ENCODE assay signal across 24 cellular contexts in genomic region chr12:111904438-111904837, GRCh38.
"Had no signal": no experiment of that assay in that cellular context is flagged by ENCODE, and none has a peak within 500 bp of the region (broad histone marks: within the 10 kb centered on the region; RNA-seq: fewer than 3 reads in every experiment).

No MANE protein-coding gene starts in this region.

- DNase-seq: activated CD4-positive, alpha-beta T cell treated with anti-CD3 and anti-CD28 coated beads for 1 hour; activated CD4-positive, alpha-beta T cell treated with anti-CD3 and anti-CD28 coated beads, Interleukin-2, amount 50 U/mL, for 4 hours; activated CD8-positive, alpha-beta memory T cell treated with anti-CD3 and anti-CD28 coated beads, Interleukin-2, amount 10 ng/mL, durations not matched to agents 7 days and 5 days; activated gamma-delta T cell; activated T-cell treated with anti-CD3 and anti-CD28 coated beads, Interleukin-2, amount 50 U/mL, for 1 hour; amygdala; body of pancreas; cortex of kidney; effector CD8-positive, alpha-beta T cell; head of caudate nucleus; left cardiac atrium; mammary epithelial cell; psoas muscle; spleen; stimulated activated CD4-positive, alpha-beta T cell treated with anti-CD3 and anti-CD28 coated beads, Interleukin-1b, Interleukin-23, amount 100 ng/mL, for 48 hours; stomach; T1000 had no signal

- H3K27me3 ChIP-seq: body of pancreas, neural progenitor cell, spleen, stomach had no signal

- FAIRE-seq: frontal cortex had no signal

- H3K36me3 ChIP-seq: neural progenitor cell had no signal

- H3K27ac ChIP-seq: body of pancreas, epithelial cell of prostate, neural progenitor cell, psoas muscle, spleen, stomach, thoracic aorta had no signal

- H3K9me3 ChIP-seq: body of pancreas, thoracic aorta had no signal

- H3K4me1 ChIP-seq: body of pancreas, neural progenitor cell, psoas muscle, spleen, stomach had no signal

- H3K27me3 Mint-ChIP-seq: activated CD8-positive, alpha-beta memory T cell treated with anti-CD3 and anti-CD28 coated beads, Interleukin-2, amount 10 ng/mL, durations not matched to agents 7 days and 5 days; central memory CD8-positive, alpha-beta T cell had no signal

- ATAC-seq: activated CD8-positive, alpha-beta memory T cell treated with anti-CD3 and anti-CD28 coated beads, Interleukin-2, amount 10 ng/mL, durations not matched to agents 7 days and 5 days; activated naive CD4-positive, alpha-beta T cell treated with anti-CD3 and anti-CD28 coated beads, Interleukin-2, amount 50 U/mL, for 72 hours; body of pancreas; psoas muscle; sciatic nerve had no signal

- H3K4me3 Mint-ChIP-seq: activated CD8-positive, alpha-beta memory T cell treated with anti-CD3 and anti-CD28 coated beads, Interleukin-2, amount 10 ng/mL, durations not matched to agents 7 days and 5 days; central memory CD8-positive, alpha-beta T cell; neural progenitor cell had no signal

- H3K4me2 ChIP-seq: neural progenitor cell had no signal

- H3K9ac ChIP-seq: neural progenitor cell had no signal

- H3K27ac Mint-ChIP-seq: activated CD8-positive, alpha-beta memory T cell treated with anti-CD3 and anti-CD28 coated beads, Interleukin-2, amount 10 ng/mL, durations not matched to agents 7 days and 5 days; activated naive CD4-positive, alpha-beta T cell treated with anti-CD3 and anti-CD28 coated beads, Interleukin-2, amount 50 U/mL, for 72 hours; neural progenitor cell had no signal

- H3K4me3 ChIP-seq: body of pancreas, neural progenitor cell, psoas muscle, spleen, stomach, thoracic aorta had no signal

- H2AFZ ChIP-seq: neural progenitor cell had no signal
